25 cellular contexts compared by ENCODE assay signal in genomic region chr11:16136792-16137395, GRCh38.
DNase-seq lines count a peak whose midpoint lies in the region; TF ChIP-seq lines count a peak whose summit lies in the region.
"Had no signal": no experiment of that assay in that cellular context is flagged by ENCODE, and none has a peak within 500 bp of the region (broad histone marks: within the 10 kb centered on the region; RNA-seq: fewer than 3 reads in every experiment).

No MANE protein-coding gene starts in this region.

- POLR2A ChIA-PET in activated CD4-positive, alpha-beta memory T cell treated with anti-CD3 and anti-CD28 coated beads for 36 hours (lab: Charles Lee), result no interaction called here

- no peaks in the 10 kb centered on the region for H3K4me1 ChIP-seq in adipocyte (ENCODE audit: control insufficient read depth, insufficient read depth, low read length)
- H3K4me1 ChIP-seq: BE2C, BLaER1 had no signal

- H3K27ac Mint-ChIP-seq in nephron progenitor cell (peak overlapping the region; percentile 61), chondrocyte (ENCODE audit: unreplicated experiment) (no peak overlapping the region)
- no peak overlapping the region for H3K27ac Mint-ChIP-seq in activated CD4-positive, alpha-beta memory T cell treated with anti-CD3 and anti-CD28 coated beads for 36 hours
- H3K27ac Mint-ChIP-seq: CD14-positive monocyte; CD4-positive, alpha-beta memory T cell; CD4-positive, CD25-positive, alpha-beta regulatory T cell; CD8-positive, alpha-beta memory T cell had no signal

- no peaks in the 10 kb centered on the region for H3K36me3 ChIP-seq in adipocyte (ENCODE audit: control insufficient read depth, insufficient read depth, low read length, severe bottlenecking)
- H3K36me3 ChIP-seq: BE2C, BLaER1 had no signal

- TF ChIP-seq CTCF in nephron progenitor cell (IDR thresholded peaks at IDR 0.05) (no peak), chondrocyte (IDR thresholded peaks at IDR 0.05) (no peak)

- H3K27me3 Mint-ChIP-seq in nephron progenitor cell (ENCODE audit: low read depth, poor library complexity) (no peaks in the 10 kb centered on the region), chondrocyte (ENCODE audit: low read depth) (no peaks in the 10 kb centered on the region)
- no peaks in the 10 kb centered on the region for H3K27me3 Mint-ChIP-seq in activated CD4-positive, alpha-beta memory T cell treated with anti-CD3 and anti-CD28 coated beads for 36 hours
- H3K27me3 Mint-ChIP-seq: CD4-positive, alpha-beta memory T cell; CD4-positive, CD25-positive, alpha-beta regulatory T cell; CD8-positive, alpha-beta memory T cell had no signal

- peaks cover 36% of the 10 kb centered on the region for H3K36me3 Mint-ChIP-seq in nephron progenitor cell (ENCODE audit: low read depth)
- no peaks in the 10 kb centered on the region for H3K36me3 Mint-ChIP-seq in activated CD4-positive, alpha-beta memory T cell treated with anti-CD3 and anti-CD28 coated beads for 36 hours
- H3K36me3 Mint-ChIP-seq in chondrocyte (ENCODE audit: low read depth), result peaks cover 10% of the 10 kb centered on the region
- H3K36me3 Mint-ChIP-seq: CD14-positive monocyte; CD4-positive, alpha-beta memory T cell; CD4-positive, CD25-positive, alpha-beta regulatory T cell; CD8-positive, alpha-beta memory T cell had no signal

- CTCF ChIA-PET in activated CD4-positive, alpha-beta memory T cell treated with anti-CD3 and anti-CD28 coated beads for 36 hours (lab: Charles Lee), result no interaction called here

- no peak overlapping the region for H3K9ac ChIP-seq in adipocyte (ENCODE audit: low read length)
- H3K9ac ChIP-seq: BLaER1 had no signal

- intact Hi-C loops in activated CD4-positive, alpha-beta memory T cell treated with anti-CD3 and anti-CD28 coated beads for 36 hours (cut with micrococcal nuclease), result no loop called here

- H3K9me3 Mint-ChIP-seq in nephron progenitor cell (peaks cover 54% of the 10 kb centered on the region), chondrocyte (ENCODE audit: low read depth) (peaks cover 17% of the 10 kb centered on the region)
- H3K9me3 Mint-ChIP-seq in activated CD4-positive, alpha-beta memory T cell treated with anti-CD3 and anti-CD28 coated beads for 36 hours, result peaks cover 27% of the 10 kb centered on the region

- DNase-seq in adipocyte (ENCODE audit: low read depth), result peak; percentile 51
- DNase-seq in fibroblast of peridontal ligament (ENCODE audit: extremely low read depth), result peak; percentile 21
- no peak for DNase-seq in nephron progenitor cell
- no peak for DNase-seq in NCI-H510A treated with DMSO at 0.1 percent for 48 hours (lab: John Stamatoyannopoulos, UW)
- no peak for DNase-seq in activated CD4-positive, alpha-beta memory T cell treated with anti-CD3 and anti-CD28 coated beads for 36 hours
- DNase-seq in iPS-NIHi7 (ENCODE audit: extremely low spot score), result no peak
- no peak for DNase-seq in chondrocyte (ENCODE audit: low spot score)
- DNase-seq: 8988T; ACHN; BE2C; C1 segment of cervical spinal cord; CD4-positive, alpha-beta memory T cell; CD4-positive, CD25-positive, alpha-beta regulatory T cell; CD8-positive, alpha-beta memory T cell; COR-L47; DMS 273 treated with DMSO at 0.1 percent for 48 hours; DMS153; DMS53; DMS79; DND-41; EL; GDM1 had no signal

- no peaks in the 10 kb centered on the region for H3K27me3 ChIP-seq in adipocyte (replicated peaks; ENCODE audit: control insufficient read depth, insufficient read depth, low read length)
- H3K27me3 ChIP-seq: BE2C, BLaER1 had no signal

- H3K9me3 ChIP-seq in adipocyte (ENCODE audit: control insufficient read depth, low read length), result peaks cover 6% of the 10 kb centered on the region
- H3K9me3 ChIP-seq: BE2C had no signal

- H3K4me1 Mint-ChIP-seq in nephron progenitor cell (peaks cover 7% of the 10 kb centered on the region), chondrocyte (ENCODE audit: low read depth) (no peaks in the 10 kb centered on the region)
- H3K4me1 Mint-ChIP-seq in activated CD4-positive, alpha-beta memory T cell treated with anti-CD3 and anti-CD28 coated beads for 36 hours (ENCODE audit: low read depth), result no peaks in the 10 kb centered on the region
- H3K4me1 Mint-ChIP-seq: CD14-positive monocyte; CD4-positive, alpha-beta memory T cell; CD4-positive, CD25-positive, alpha-beta regulatory T cell; CD8-positive, alpha-beta memory T cell had no signal

- H3K4me3 Mint-ChIP-seq in nephron progenitor cell (no peak overlapping the region), chondrocyte (ENCODE audit: unreplicated experiment) (no peak overlapping the region)
- H3K4me3 Mint-ChIP-seq in activated CD4-positive, alpha-beta memory T cell treated with anti-CD3 and anti-CD28 coated beads for 36 hours, result no peak overlapping the region
- H3K4me3 Mint-ChIP-seq: CD14-positive monocyte; CD4-positive, alpha-beta memory T cell; CD4-positive, CD25-positive, alpha-beta regulatory T cell; CD8-positive, alpha-beta memory T cell had no signal

- no peak overlapping the region for H3K4me3 ChIP-seq in adipocyte (ENCODE audit: low read length)
- H3K4me3 ChIP-seq: BLaER1, GM12878 had no signal

Comparison
In these comparisons a context has a peak if more than half of its experiments do, and no peak if none do; other contexts are left out.
1. DNase-seq: peak in adipocyte (single experiment) and fibroblast of peridontal ligament (single experiment); none in nephron progenitor cell (single experiment), NCI-H510A treated with DMSO at 0.1 percent for 48 hours (single experiment), activated CD4-positive, alpha-beta memory T cell treated with anti-CD3 and anti-CD28 coated beads for 36 hours (single experiment), iPS-NIHi7 (single experiment) and chondrocyte (single experiment).